8 cellular contexts compared by ENCODE assay signal in genomic region chr5:177311361-177311722, GRCh38. TPM values are rescaled to one million over a fixed set of nuclear protein-coding genes. Genes with fewer than 3 reads are reported as not detected.
A peak's percentile ranks its signal among the peaks of the same experiment; 100 is the strongest.
DNase-seq lines count a peak whose midpoint lies in the region; ATAC-seq and TF ChIP-seq lines count a peak whose summit lies in the region.

No MANE protein-coding gene starts in this region.

- H3K36me3 ChIP-seq in BLaER1 treated with 17β-estradiol and CSF1 and Interleukin-3, amounts not matched to agents 10 nM and 100 nM = peaks cover 2 to 32% (median 14%) of the 10 kb centered on the region in 11 experiments; a peak in 19 of 22 replicates
- H3K36me3 ChIP-seq in hepatocyte (replicated peaks; ENCODE audit: insufficient read depth, low read depth) (no peaks in the 10 kb centered on the region), spleen (peaks cover 0 to 29% (median 12%) of the 10 kb centered on the region in 6 donors)

- CTCF ChIA-PET in WTC11 (lab: Charles Lee) = interaction anchor here (0.5 to 4.5 kb wide), 9 partner anchors 10 to 225 kb away, joined by 3 to 91 read pairs (median 16); partner anchors contain the start of genes FGFR4 and PRR7

- TF ChIP-seq POLR2A in spleen (IDR thresholded peaks at IDR 0.05) = no peak

- intact Hi-C loops in spleen (cut with DNase I; ENCODE audit: low total_unique reads) = loop anchor here (10.0 kb wide), 2 partner anchors 53 to 143 kb away; no protein-coding TSS in a partner anchor

- H3K9me3 ChIP-seq in BLaER1 treated with 17β-estradiol and CSF1 and Interleukin-3, amounts not matched to agents 10 nM and 100 nM (replicated peaks in 1 of 11) = no peaks in the 10 kb centered on the region
- H3K9me3 ChIP-seq in hepatocyte (ENCODE audit: low read depth) (no peaks in the 10 kb centered on the region), spleen (no peaks in the 10 kb centered on the region)

- no peaks in the 10 kb centered on the region for H3K9me2 ChIP-seq in hepatocyte (replicated peaks; ENCODE audit: insufficient read depth)

- ATAC-seq in WTC11 = peak; percentile 0

- H3K9ac ChIP-seq in BLaER1 treated with 17β-estradiol and CSF1 and Interleukin-3, amounts not matched to agents 10 nM and 100 nM = peak overlapping the region; percentile 71 to 98 (median 96); a peak in 21 of 22 replicates

- peak overlapping the region; percentile 79 for H3K4me3 Mint-ChIP-seq in WTC11

- no peaks in the 10 kb centered on the region for H3K27me3 Mint-ChIP-seq in WTC11 (ENCODE audit: low read depth)

- peak overlapping the region in 10 of 11 experiments; percentile 68 to 100 (median 98); a peak in 20 of 22 replicates for H3K27ac ChIP-seq in BLaER1 treated with 17β-estradiol and CSF1 and Interleukin-3, amounts not matched to agents 10 nM and 100 nM
- no peak overlapping the region for H3K27ac ChIP-seq in hepatocyte
- H3K27ac ChIP-seq in spleen = peak overlapping the region in 7 of 8 donors; percentile 36 to 94 (median 87)

- DNase-seq in HFF-Myc (ENCODE audit: extremely low read depth, low read depth) (no peak), WTC11 (ENCODE audit: low spot score) (no peak), hepatocyte (ENCODE audit: low spot score) (no peak), spleen (no peak), nucleus accumbens (lab: John Stamatoyannopoulos, UW) (no peak), cerebellar nuclear complex (lab: John Stamatoyannopoulos, UW) (no peak), kidney glomerular epithelial cell (lab: John Stamatoyannopoulos, UW) (no peak)

- 2% methylated on average over 9 of the region's 27 CpGs for WGBS in hepatocyte (ENCODE audit: low lambda C conversion rate, missing lambda C conversion rate)
- WGBS in spleen, 5 donors = 0 to 3% (median 1%) methylated on average over 7 to 27 of the region's 27 CpGs

- H3K4me1 ChIP-seq in BLaER1 treated with 17β-estradiol and CSF1 and Interleukin-3, amounts not matched to agents 10 nM and 100 nM = peaks cover 59 to 77% (median 64%) of the 10 kb centered on the region in 10 experiments
- H3K4me1 ChIP-seq in hepatocyte (ENCODE audit: insufficient read depth) (peaks cover 18% of the 10 kb centered on the region), spleen (peaks cover 34 to 92% (median 77%) of the 10 kb centered on the region in 6 donors)

- peaks cover 18% of the 10 kb centered on the region for H3K4me1 Mint-ChIP-seq in WTC11

- no peaks in the 10 kb centered on the region for H3K27me3 ChIP-seq in BLaER1 treated with 17β-estradiol and CSF1 and Interleukin-3, amounts not matched to agents 10 nM and 100 nM
- H3K27me3 ChIP-seq in hepatocyte = no peaks in the 10 kb centered on the region
- H3K27me3 ChIP-seq in spleen (replicated peaks in 1 of 7) = no peaks in the 10 kb centered on the region

- peak overlapping the region; percentile 96 to 100 (median 99) for H3K4me2 ChIP-seq in BLaER1 treated with 17β-estradiol and CSF1 and Interleukin-3, amounts not matched to agents 10 nM and 100 nM
- peak overlapping the region; percentile 98 for H3K4me2 ChIP-seq in hepatocyte

- H3K36me3 Mint-ChIP-seq in WTC11 = peaks cover 8% of the 10 kb centered on the region

- H3K79me2 ChIP-seq in hepatocyte = peaks cover 22% of the 10 kb centered on the region

- TF ChIP-seq CTCF in HFF-Myc (IDR thresholded peaks at IDR 0.05; ENCODE audit: low read depth, low read length, missing control alignments) (no peak), WTC11 (IDR thresholded peaks at IDR 0.05) (no peak), hepatocyte (IDR thresholded peaks at IDR 0.05; ENCODE audit: poor library complexity) (no peak), spleen (IDR thresholded peaks at IDR 0.05 in 8 of 11, conservative IDR thresholded peaks at IDR 0.05 in 3 of 11) (no peak)

- H4K20me1 ChIP-seq in BLaER1 treated with 17β-estradiol and CSF1 and Interleukin-3, amounts not matched to agents 10 nM and 100 nM = peaks cover 11 to 56% (median 24%) of the 10 kb centered on the region in 11 experiments; a peak in 17 of 22 replicates
- H4K20me1 ChIP-seq in hepatocyte (ENCODE audit: insufficient read depth, poor library complexity, severe bottlenecking) = no peaks in the 10 kb centered on the region

- H3K9me3 Mint-ChIP-seq in WTC11 = no peaks in the 10 kb centered on the region

- no peak overlapping the region for H2AFZ ChIP-seq in hepatocyte

- POLR2A ChIA-PET in WTC11 (lab: Charles Lee) = interaction anchor here (1.1 to 2.3 kb wide), 2 partner anchors 59 to 115 kb away, joined by 3 to 8 read pairs; partner anchors contain the start of gene GRK6

- H3K27ac Mint-ChIP-seq in WTC11 = no peak overlapping the region

- H3K4me3 ChIP-seq in BLaER1 treated with 17β-estradiol and CSF1 and Interleukin-3, amounts not matched to agents 10 nM and 100 nM = peak overlapping the region; percentile 57 to 97 (median 91)
- peak overlapping the region; percentile 65 for H3K4me3 ChIP-seq in HFF-Myc (replicated peaks; ENCODE audit: low read depth, low read length)
- peak overlapping the region; percentile 41 for H3K4me3 ChIP-seq in hepatocyte
- H3K4me3 ChIP-seq in spleen = peak overlapping the region; percentile 35 to 89 (median 70)

TF ChIP-seq in WTC11, 78 proteins besides CTCF, POLR2A, EP300 and RAD21 (continues in another document):
- TF ChIP-seq ARID4B (CRISPR knock-in tag; IDR thresholded peaks at IDR 0.05; ENCODE audit: borderline replicate concordance) (no peak), RORB (CRISPR knock-in tag; IDR thresholded peaks at IDR 0.05) (no peak)
- TF ChIP-seq, protein P1, sequence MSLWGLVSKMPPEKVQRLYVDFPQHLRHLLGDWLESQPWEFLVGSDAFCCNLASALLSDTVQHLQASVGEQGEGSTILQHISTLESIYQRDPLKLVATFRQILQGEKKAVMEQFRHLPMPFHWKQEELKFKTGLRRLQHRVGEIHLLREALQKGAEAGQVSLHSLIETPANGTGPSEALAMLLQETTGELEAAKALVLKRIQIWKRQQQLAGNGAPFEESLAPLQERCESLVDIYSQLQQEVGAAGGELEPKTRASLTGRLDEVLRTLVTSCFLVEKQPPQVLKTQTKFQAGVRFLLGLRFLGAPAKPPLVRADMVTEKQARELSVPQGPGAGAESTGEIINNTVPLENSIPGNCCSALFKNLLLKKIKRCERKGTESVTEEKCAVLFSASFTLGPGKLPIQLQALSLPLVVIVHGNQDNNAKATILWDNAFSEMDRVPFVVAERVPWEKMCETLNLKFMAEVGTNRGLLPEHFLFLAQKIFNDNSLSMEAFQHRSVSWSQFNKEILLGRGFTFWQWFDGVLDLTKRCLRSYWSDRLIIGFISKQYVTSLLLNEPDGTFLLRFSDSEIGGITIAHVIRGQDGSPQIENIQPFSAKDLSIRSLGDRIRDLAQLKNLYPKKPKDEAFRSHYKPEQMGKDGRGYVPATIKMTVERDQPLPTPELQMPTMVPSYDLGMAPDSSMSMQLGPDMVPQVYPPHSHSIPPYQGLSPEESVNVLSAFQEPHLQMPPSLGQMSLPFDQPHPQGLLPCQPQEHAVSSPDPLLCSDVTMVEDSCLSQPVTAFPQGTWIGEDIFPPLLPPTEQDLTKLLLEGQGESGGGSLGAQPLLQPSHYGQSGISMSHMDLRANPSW (CRISPR knock-in tag; conservative IDR thresholded peaks at IDR 0.05; ENCODE audit: low read depth) = no peak

RNA-seq across cellular contexts. Expression of gene MXD3, which starts 0.4 kb away (rescaled TPM):
- total RNA-seq in WTC11 (2021) = 16.9 to 25.7 TPM (median 18.8 TPM) in 3 replicates
- total RNA-seq in hepatocyte = 14.0 and 22.3 TPM in 2 replicates
- 11.9 and 16.5 TPM in 2 replicates for polyA plus RNA-seq in hepatocyte
- 10 to 100 TPM; 19.3 to 80.7 (median 26.7) TPM for total RNA-seq in spleen
- polyA plus RNA-seq in spleen = 10 to 100 TPM; 25.9 to 32.5 (median 26.2) TPM

RNA-seq across cellular contexts. Expression of gene PRELID1, which starts 7.7 kb away (rescaled TPM):
- total RNA-seq in WTC11 (2021) = 235 to 273 TPM (median 245 TPM) in 3 replicates
- total RNA-seq in hepatocyte = 228 and 245 TPM in 2 replicates
- polyA plus RNA-seq in hepatocyte = 255 and 282 TPM in 2 replicates
- total RNA-seq in spleen = 100 to 1,000 TPM in 5 of 7 donors, 10 to 100 TPM in 2; 74.5 to 173 (median 106) TPM
- polyA plus RNA-seq in spleen = 100 to 1,000 TPM; 131 to 174 (median 154) TPM

RNA-seq across cellular contexts. Expression of gene RAB24, which starts 7.8 kb away (rescaled TPM):
- total RNA-seq in WTC11 (2021) = 37.0 to 40.2 TPM (median 38.0 TPM) in 3 replicates
- 25.7 and 30.3 TPM in 2 replicates for total RNA-seq in hepatocyte
- polyA plus RNA-seq in hepatocyte = 64.6 and 76.6 TPM in 2 replicates
- total RNA-seq in spleen = 10 to 100 TPM; 52.1 to 90.4 (median 80.8) TPM
- 100 to 1,000 TPM in 2 of 3 donors, 10 to 100 TPM in 1; 90.6 to 181 (median 170) TPM for polyA plus RNA-seq in spleen

RNA-seq across cellular contexts. Expression of gene LMAN2, which starts 40.1 kb away (rescaled TPM):
- total RNA-seq in WTC11 (2021) (141 to 162 TPM (median 147 TPM) in 3 replicates), hepatocyte (357 and 366 TPM in 2 replicates), spleen (100 to 1,000 TPM in 4 of 7 donors, 10 to 100 TPM in 3; 92.4 to 211 (median 109) TPM)
- polyA plus RNA-seq in hepatocyte (381 and 391 TPM in 2 replicates), spleen (10 to 100 TPM; 50.1 to 96.6 (median 72.5) TPM)

RNA-seq across cellular contexts. Expression of gene RGS14, which starts 46.4 kb away (rescaled TPM):
- total RNA-seq in WTC11 (2021) (60.4 to 74.6 TPM (median 64.6 TPM) in 3 replicates), hepatocyte (26.1 and 36.5 TPM in 2 replicates), spleen (100 to 1,000 TPM in 1 of 7 donors, 10 to 100 TPM in 6; 61.5 to 111 (median 77.1) TPM)
- polyA plus RNA-seq in hepatocyte (30.7 and 37.0 TPM in 2 replicates), spleen (10 to 100 TPM; 45.3 to 95.9 (median 61.6) TPM)

Comparison
In these comparisons a context has a peak if more than half of its experiments do, and no peak if none do; other contexts are left out.
1. H3K4me3 ChIP-seq: peak in every context shown above with its lines; median percentile 91 in BLaER1 treated with 17β-estradiol and CSF1 and Interleukin-3, amounts not matched to agents 10 nM and 100 nM; 70 in spleen; 65 in HFF-Myc; 41 in hepatocyte.